In genomic region chr10:89644967-89645741, GRCh38 we compare ENCODE assay signal across 1 cellular context.
TF ChIP-seq lines count a peak whose summit lies in the region.

PANK1 (minus strand) TSS chr10:89645242; CDS start chr10:89644891, 351 bp downstream.

TF ChIP-seq in HepG2, 621 proteins besides CTCF, POLR2A, EP300 and RAD21 (continued from another document and continues in another):
- TF ChIP-seq ZNF891 (CRISPR knock-in tag; IDR thresholded peaks at IDR 0.05) (no peak), ARID3A (IDR thresholded peaks at IDR 0.05; ENCODE audit: low read depth, low read length) (no peak), ZBTB42 (CRISPR knock-in tag; IDR thresholded peaks at IDR 0.05) (no peak), FOSL2 (CRISPR knock-in tag; IDR thresholded peaks at IDR 0.05) (0 out of 2 replicates have a peak, but pooled peaks have one; percentile 23), KIAA2018 (CRISPR knock-in tag; IDR thresholded peaks at IDR 0.05; ENCODE audit: borderline replicate concordance) (no peak), ZNF7 (CRISPR knock-in tag; IDR thresholded peaks at IDR 0.05) (no peak), ZNF850 (CRISPR knock-in tag; conservative IDR thresholded peaks at IDR 0.05) (no peak), KLF6 (CRISPR knock-in tag; IDR thresholded peaks at IDR 0.05) (no peak), ZNF329 (CRISPR knock-in tag; IDR thresholded peaks at IDR 0.05; ENCODE audit: low read depth) (peak; percentile 45; the same call in 1 of the 2 replicates), LBX2 (CRISPR knock-in tag; IDR thresholded peaks at IDR 0.05; ENCODE audit: borderline replicate concordance) (no peak), RBAK (CRISPR knock-in tag; IDR thresholded peaks at IDR 0.05) (0 out of 2 replicates have a peak, but pooled peaks have one; percentile 32), HOXA3 (CRISPR knock-in tag; IDR thresholded peaks at IDR 0.05) (no peak; the same call in 1 of the 2 replicates), ZNF503 (CRISPR knock-in tag; IDR thresholded peaks at IDR 0.05) (no peak), HOXA7 (CRISPR knock-in tag; IDR thresholded peaks at IDR 0.05) (no peak), LRRFIP1 (CRISPR knock-in tag; conservative IDR thresholded peaks at IDR 0.05) (no peak), ZNF484 (CRISPR knock-in tag; IDR thresholded peaks at IDR 0.05; ENCODE audit: borderline replicate concordance, low read depth) (no peak), NFIC (IDR thresholded peaks at IDR 0.05; ENCODE audit: low read length) (no peak), MLX (CRISPR knock-in tag; IDR thresholded peaks at IDR 0.05) (no peak), SNAI1 (CRISPR knock-in tag; IDR thresholded peaks at IDR 0.05; ENCODE audit: borderline replicate concordance) (no peak), MED8 (CRISPR knock-in tag; IDR thresholded peaks at IDR 0.05; ENCODE audit: insufficient replicate concordance) (peak; percentile 16), ZFP41 (CRISPR knock-in tag; IDR thresholded peaks at IDR 0.05; ENCODE audit: borderline replicate concordance) (no peak), STAT5B (CRISPR knock-in tag; IDR thresholded peaks at IDR 0.05) (no peak), MTF1 (CRISPR knock-in tag; IDR thresholded peaks at IDR 0.05) (no peak), SYNCRIP (IDR thresholded peaks at IDR 0.05; ENCODE audit: insufficient read depth, low read depth, low read length) (no peak), EEA1 (CRISPR knock-in tag; IDR thresholded peaks at IDR 0.05; ENCODE audit: borderline replicate concordance) (no peak), XRCC5 (optimal IDR thresholded peaks at IDR 0.05; ENCODE audit: low read length) (no peak), SNAPC4 (CRISPR knock-in tag; IDR thresholded peaks at IDR 0.05) (no peak), HNF4A (CRISPR knock-in tag; IDR thresholded peaks at IDR 0.05) (no peak), ZNF253 (CRISPR knock-in tag; IDR thresholded peaks at IDR 0.05; ENCODE audit: borderline replicate concordance) (no peak), ZSCAN25 (CRISPR knock-in tag; IDR thresholded peaks at IDR 0.05) (no peak), FOXA1 (IDR thresholded peaks at IDR 0.05) (no peak), FOXA1 (CRISPR knock-in tag; IDR thresholded peaks at IDR 0.05) (no peak), ZNF547 (CRISPR knock-in tag; IDR thresholded peaks at IDR 0.05) (no peak; the same call in 1 of the 2 replicates)
